In the genomic region with DNA sequence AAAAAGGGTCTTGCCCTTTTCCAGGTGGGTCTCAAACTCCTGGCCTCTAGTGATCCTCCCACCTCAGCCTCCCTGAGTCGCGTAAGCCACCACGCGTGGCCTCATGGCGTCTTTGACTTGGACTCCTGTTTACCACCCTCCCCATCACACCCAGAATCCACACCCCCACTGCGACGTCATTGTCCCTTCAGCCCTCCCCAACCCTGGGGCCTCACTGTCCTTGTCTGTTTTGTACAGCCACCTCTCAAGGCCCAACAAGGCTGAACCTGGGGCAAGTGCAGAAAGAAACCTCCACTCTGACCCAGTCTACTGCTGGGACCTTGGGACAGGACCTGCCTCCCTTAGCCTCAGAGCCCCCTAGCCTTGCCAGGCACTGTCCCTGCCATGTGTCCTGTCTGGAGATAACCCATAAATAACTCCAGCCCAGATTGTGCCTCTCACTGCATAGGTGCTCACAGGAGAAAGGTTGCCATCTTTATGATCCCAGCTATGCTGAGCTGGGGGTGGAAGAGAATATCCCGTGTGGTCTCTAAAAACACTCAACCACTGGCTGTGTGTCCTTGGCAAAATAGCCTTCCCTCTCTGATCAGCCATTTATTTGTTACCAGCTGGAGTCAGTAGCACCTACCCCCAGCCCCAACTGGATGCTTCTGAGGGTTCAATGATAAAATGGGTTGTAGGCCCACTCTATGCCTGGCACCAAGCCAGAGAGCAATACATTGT, we compare ENCODE assay signal across 16 cellular contexts. TPM values are rescaled to one million over a fixed set of nuclear protein-coding genes. Genes with fewer than 3 reads are reported as not detected.
A peak's percentile ranks its signal among the peaks of the same experiment; 100 is the strongest.
DNase-seq lines count a peak whose midpoint lies in the region; ATAC-seq and TF ChIP-seq lines count a peak whose summit lies in the region.
"Had no signal": no experiment of that assay in that cellular context is flagged by ENCODE, and none has a peak within 500 bp of the region (broad histone marks: within the 10 kb centered on the region; RNA-seq: fewer than 3 reads in every experiment).

No MANE protein-coding gene starts in this region.

- H3K36me3 ChIP-seq in NT2/D1 (ENCODE audit: insufficient read depth, insufficient read length, low read length) = peaks cover 50% of the 10 kb centered on the region
- peaks cover 17 to 33% (median 30%) of the 10 kb centered on the region in 4 donors for H3K36me3 ChIP-seq in esophagus muscularis mucosa
- H3K36me3 ChIP-seq in subcutaneous abdominal adipose tissue (ENCODE audit: control insufficient read depth in 5 of 5, insufficient read depth in 5 of 5, low read length in 5 of 5) = peaks cover 0 to 29% (median 17%) of the 10 kb centered on the region in 5 donors
- H3K36me3 ChIP-seq in PC-3 (ENCODE audit: low read depth, low read length) = peaks cover 2% of the 10 kb centered on the region; the same call in 1 of the 2 replicates
- peaks cover 29% of the 10 kb centered on the region for H3K36me3 ChIP-seq in HAP-1 (replicated peaks)

- H3K4me3 ChIP-seq in NT2/D1 (ENCODE audit: insufficient read length, low read depth) (no peak overlapping the region), esophagus muscularis mucosa (no peak overlapping the region), subcutaneous abdominal adipose tissue (ENCODE audit: low read depth in 1 of 5, low read length in 5 of 5) (no peak overlapping the region), PC-3 (ENCODE audit: low read length) (no peak overlapping the region), HAP-1 (no peak overlapping the region)
- H3K4me3 ChIP-seq: smooth muscle cell had no signal

- H3K9me3 ChIP-seq in NT2/D1 (ENCODE audit: insufficient read depth, low read length) = no peaks in the 10 kb centered on the region
- no peaks in the 10 kb centered on the region for H3K9me3 ChIP-seq in esophagus muscularis mucosa
- H3K9me3 ChIP-seq in subcutaneous abdominal adipose tissue (ENCODE audit: control insufficient read depth in 5 of 5, low read length in 5 of 5) = no peaks in the 10 kb centered on the region
- H3K9me3 ChIP-seq in PC-3 (ENCODE audit: low read length) = no peaks in the 10 kb centered on the region
- H3K9me3 ChIP-seq in HAP-1 = no peaks in the 10 kb centered on the region

- 85% methylated on average over 7 of the region's 8 CpGs for WGBS in esophagus muscularis mucosa

- H3K9me3 Mint-ChIP-seq in activated CD4-positive, alpha-beta T cell treated with anti-CD3 and anti-CD28 coated beads, Interleukin-2, amount 10 ng/mL, durations not matched to agents 24 days and 14 days = no peaks in the 10 kb centered on the region
- H3K9me3 Mint-ChIP-seq: nephron had no signal

- peaks cover 26% of the 10 kb centered on the region for H3K36me3 Mint-ChIP-seq in activated CD4-positive, alpha-beta T cell treated with anti-CD3 and anti-CD28 coated beads, Interleukin-2, amount 10 ng/mL, durations not matched to agents 24 days and 14 days (ENCODE audit: low read depth)

- peak overlapping the region; percentile 34 to 72 (median 49) for H3K27ac ChIP-seq in esophagus muscularis mucosa (replicated peaks in 1 of 4)
- H3K27ac ChIP-seq in subcutaneous abdominal adipose tissue (ENCODE audit: low read depth, low read length) = peak overlapping the region; percentile 74
- no peak overlapping the region for H3K27ac ChIP-seq in PC-3 (ENCODE audit: low read length)

- TF ChIP-seq EP300 in esophagus muscularis mucosa (IDR thresholded peaks at IDR 0.05) = no peak

- no peaks in the 10 kb centered on the region for H3K9me2 ChIP-seq in PC-3 (replicated peaks; ENCODE audit: low read length)

- H3K9ac ChIP-seq in NT2/D1 (ENCODE audit: insufficient read length, low read depth) (peak overlapping the region; percentile 21), subcutaneous abdominal adipose tissue (ENCODE audit: low read length in 5 of 5) (no peak overlapping the region), PC-3 (ENCODE audit: low read length) (no peak overlapping the region)

- no peak overlapping the region for H2AFZ ChIP-seq in PC-3 (ENCODE audit: low read length)

- H3K4me1 ChIP-seq in NT2/D1 (ENCODE audit: insufficient read depth, insufficient read length) (peaks cover 13% of the 10 kb centered on the region), esophagus muscularis mucosa (peaks cover 15 to 34% (median 26%) of the 10 kb centered on the region in 4 donors), subcutaneous abdominal adipose tissue (ENCODE audit: control insufficient read depth in 5 of 5, insufficient read depth in 5 of 5, low read length in 5 of 5) (peaks cover 2 to 54% (median 39%) of the 10 kb centered on the region in 5 donors), PC-3 (ENCODE audit: insufficient read depth, low read length) (peaks cover 5% of the 10 kb centered on the region; the same call in 1 of the 2 replicates), HAP-1 (peaks cover 9% of the 10 kb centered on the region)

- in situ Hi-C loops in HAP-1 (cut with MboI; ENCODE audit: low sequenced_read_pairs) = no loop called here

- DNase-seq in activated CD4-positive, alpha-beta T cell treated with anti-CD3 and anti-CD28 coated beads, Interleukin-2, amount 10 ng/mL, durations not matched to agents 24 days and 14 days = no peak
- no peak for DNase-seq in activated CD4-positive, alpha-beta T cell treated with anti-CD3 and anti-CD28 coated beads for 1 hour
- DNase-seq in NT2/D1 (ENCODE audit: low read depth, low spot score) (no peak), esophagus muscularis mucosa (ENCODE audit: extremely low spot score) (no peak), PC-3 (no peak), NCI-H2196 treated with DMSO at 0.1 percent for 48 hours (lab: John Stamatoyannopoulos, UW; ENCODE audit: unreplicated experiment) (no peak), HAP-1 (ENCODE audit: low spot score in 2 of 2) (no peak)
- DNase-seq: activated CD4-positive, CD25-positive, alpha-beta regulatory T cell; activated effector memory CD4-positive, alpha-beta T cell treated with anti-CD3 and anti-CD28 coated beads, Interleukin-2, amount 50 U/mL, for 16 hours; cerebellar nuclear complex; EL; HCEC 1CT; NCI-H2171 treated with DMSO at 0.1 percent for 48 hours had no signal

- no peak overlapping the region for H3K4me2 ChIP-seq in PC-3 (ENCODE audit: low read length)
- H3K4me2 ChIP-seq: smooth muscle cell had no signal

- intact Hi-C loops in activated CD4-positive, alpha-beta T cell treated with anti-CD3 and anti-CD28 coated beads, Interleukin-2, amount 10 ng/mL, durations not matched to agents 24 days and 14 days (cut with micrococcal nuclease) = no loop called here
- intact Hi-C loops in esophagus muscularis mucosa (cut with DNase I) = no loop called here
- intact Hi-C loops in PC-3 (cut with micrococcal nuclease) = no loop called here

- H3K27me3 Mint-ChIP-seq in activated CD4-positive, alpha-beta T cell treated with anti-CD3 and anti-CD28 coated beads, Interleukin-2, amount 10 ng/mL, durations not matched to agents 24 days and 14 days = no peaks in the 10 kb centered on the region

- no TSS peak for BruUV-seq in PC-3 (replicated peaks; lab: Mats Ljungman, UMichigan)

- peaks cover 26% of the 10 kb centered on the region for H3K4me1 Mint-ChIP-seq in activated CD4-positive, alpha-beta T cell treated with anti-CD3 and anti-CD28 coated beads, Interleukin-2, amount 10 ng/mL, durations not matched to agents 24 days and 14 days
- H3K4me1 Mint-ChIP-seq: nephron had no signal

- POLR2A ChIA-PET in PC-3 (lab: Charles Lee; ENCODE audit: unreplicated experiment) = no interaction called here

- H3K27ac Mint-ChIP-seq in activated CD4-positive, alpha-beta T cell treated with anti-CD3 and anti-CD28 coated beads, Interleukin-2, amount 10 ng/mL, durations not matched to agents 24 days and 14 days = peak overlapping the region; percentile 69
- H3K27ac Mint-ChIP-seq: nephron had no signal

- no peak overlapping the region for H3K4me3 Mint-ChIP-seq in activated CD4-positive, alpha-beta T cell treated with anti-CD3 and anti-CD28 coated beads, Interleukin-2, amount 10 ng/mL, durations not matched to agents 24 days and 14 days

- no peaks in the 10 kb centered on the region for H4K20me1 ChIP-seq in PC-3 (ENCODE audit: low read length)

- H3K27me3 ChIP-seq in NT2/D1 (ENCODE audit: insufficient read depth, insufficient read length) (no peaks in the 10 kb centered on the region), esophagus muscularis mucosa (no peaks in the 10 kb centered on the region), subcutaneous abdominal adipose tissue (ENCODE audit: control insufficient read depth in 5 of 5, insufficient read depth in 4 of 5, low read length in 5 of 5) (no peaks in the 10 kb centered on the region), PC-3 (ENCODE audit: low read length) (no peaks in the 10 kb centered on the region), HAP-1 (ENCODE audit: low read depth) (no peaks in the 10 kb centered on the region)

- TF ChIP-seq POLR2A in esophagus muscularis mucosa (IDR thresholded peaks at IDR 0.05; ENCODE audit: low read depth) = no peak

- CTCF ChIA-PET in PC-3 (lab: Charles Lee) = interaction anchor here (0.6 kb wide), 1 partner anchor 107 kb away, joined by 3 read pairs; no protein-coding TSS in a partner anchor

- no peak for ATAC-seq in PC-3

- TF ChIP-seq CTCF in esophagus muscularis mucosa (IDR thresholded peaks at IDR 0.05) (no peak), PC-3 (conservative IDR thresholded peaks at IDR 0.05; ENCODE audit: low read depth, low read length) (no peak)

- H3K79me2 ChIP-seq in PC-3 (ENCODE audit: low read length) = no peaks in the 10 kb centered on the region

- H3F3A ChIP-seq in PC-3 (ENCODE audit: low read length, unreplicated experiment) = no peaks in the 10 kb centered on the region

RNA-seq across cellular contexts. Expression of a gene that starts 1.8 kb away (rescaled TPM):
- 49.4 and 52.7 TPM in 2 replicates for total RNA-seq in activated CD4-positive, alpha-beta T cell treated with anti-CD3 and anti-CD28 coated beads, Interleukin-2, amount 10 ng/mL, durations not matched to agents 24 days and 14 days
- total RNA-seq in esophagus muscularis mucosa = 10 to 100 TPM; 22.4 to 92.8 (median 42.9) TPM
- 31.1 and 35.0 TPM in 2 replicates for total RNA-seq in PC-3 (2014; rRNA removed)

RNA-seq across cellular contexts. Expression of a gene that starts 18.8 kb away (rescaled TPM):
- total RNA-seq in activated CD4-positive, alpha-beta T cell treated with anti-CD3 and anti-CD28 coated beads, Interleukin-2, amount 10 ng/mL, durations not matched to agents 24 days and 14 days = 19.6 and 20.7 TPM in 2 replicates
- total RNA-seq in esophagus muscularis mucosa (10 to 100 TPM in 3 of 4 donors, 1 to 10 TPM in 1; 4.2 to 32.2 (median 19.4) TPM), PC-3 (2014; rRNA removed) (13.9 and 15.8 TPM in 2 replicates)

RNA-seq across cellular contexts. Expression of a gene that starts 21.3 kb away (rescaled TPM):
- total RNA-seq in activated CD4-positive, alpha-beta T cell treated with anti-CD3 and anti-CD28 coated beads, Interleukin-2, amount 10 ng/mL, durations not matched to agents 24 days and 14 days = 18.4 and 20.9 TPM in 2 replicates
- total RNA-seq in esophagus muscularis mucosa (10 to 100 TPM; 14.5 to 67.6 (median 21.2) TPM), PC-3 (2014; rRNA removed) (34.2 and 44.7 TPM in 2 replicates)

RNA-seq across cellular contexts. Expression of a gene that starts 32.1 kb away (rescaled TPM):
- 9.6 and 10.3 TPM in 2 replicates for total RNA-seq in activated CD4-positive, alpha-beta T cell treated with anti-CD3 and anti-CD28 coated beads, Interleukin-2, amount 10 ng/mL, durations not matched to agents 24 days and 14 days
- total RNA-seq in esophagus muscularis mucosa (1 to 10 TPM; 1.7 to 2.5 (median 1.9) TPM), PC-3 (2014; rRNA removed) (5.7 and 6.7 TPM in 2 replicates)

RNA-seq across cellular contexts. Expression of a gene that starts 54.5 kb away (rescaled TPM):
- 0.14 and 0.37 TPM in 2 replicates for total RNA-seq in activated CD4-positive, alpha-beta T cell treated with anti-CD3 and anti-CD28 coated beads, Interleukin-2, amount 10 ng/mL, durations not matched to agents 24 days and 14 days
- total RNA-seq in esophagus muscularis mucosa = 1 to 10 TPM in 1 of 4 donors, under 1 TPM in 3; 0.17 to 1.2 (median 0.54) TPM
- total RNA-seq in PC-3 (2014; rRNA removed) = 1.8 TPM in 1 of 2 replicates, not detected in the other
